ENCODE assay signal across 1 cellular context in genomic region chr4:123856689-123857545, GRCh38.
TF ChIP-seq lines count a peak whose summit lies in the region.

No MANE protein-coding gene starts in this region.

TF ChIP-seq in HepG2, 621 proteins besides CTCF, POLR2A, EP300 and RAD21 (continued from another document and continues in another):
- TF ChIP-seq AKNA (CRISPR knock-in tag; IDR thresholded peaks at IDR 0.05; ENCODE audit: borderline replicate concordance) (no peak), ZMYM3 (CRISPR knock-in tag; IDR thresholded peaks at IDR 0.05) (peak; percentile 68; the same call in 1 of the 2 replicates), ZNF652 (CRISPR knock-in tag; IDR thresholded peaks at IDR 0.05; ENCODE audit: borderline replicate concordance, low read depth) (no peak; the same call in 1 of the 2 replicates), ZNF792 (CRISPR knock-in tag; IDR thresholded peaks at IDR 0.05) (peak; percentile 75; the same call in 1 of the 2 replicates), KDM5B (CRISPR knock-in tag; IDR thresholded peaks at IDR 0.05; ENCODE audit: borderline replicate concordance) (no peak), ZHX2 (IDR thresholded peaks at IDR 0.05; ENCODE audit: low read depth) (0 out of 2 replicates have a peak, but pooled peaks have one; percentile 50), ZHX2 (CRISPR knock-in tag; IDR thresholded peaks at IDR 0.05; ENCODE audit: borderline replicate concordance) (no peak), RCOR2 (CRISPR knock-in tag; IDR thresholded peaks at IDR 0.05) (peak; percentile 54; the same call in 1 of the 2 replicates), NKX3-1 (CRISPR knock-in tag; IDR thresholded peaks at IDR 0.05) (0 out of 2 replicates have a peak, but pooled peaks have one; percentile 18), RARA (CRISPR knock-in tag; IDR thresholded peaks at IDR 0.05) (peak; percentile 63), KDM6A (CRISPR knock-in tag; IDR thresholded peaks at IDR 0.05; ENCODE audit: low read depth) (peak; percentile 78), REST (IDR thresholded peaks at IDR 0.05; ENCODE audit: borderline replicate concordance in 1 of 2, low read depth in 1 of 2, low read length in 2 of 2) (peak in 1 of 2 experiments; percentile 58; a peak in 1 of 4 replicates), GZF1 (CRISPR knock-in tag; IDR thresholded peaks at IDR 0.05) (no peak), ZNF512 (CRISPR knock-in tag; IDR thresholded peaks at IDR 0.05) (no peak), ZNF609 (CRISPR knock-in tag; IDR thresholded peaks at IDR 0.05; ENCODE audit: borderline replicate concordance) (peak; percentile 88), TFDP1 (CRISPR knock-in tag; IDR thresholded peaks at IDR 0.05; ENCODE audit: borderline replicate concordance) (peak; percentile 39; the same call in 1 of the 2 replicates), ZNF570 (CRISPR knock-in tag; IDR thresholded peaks at IDR 0.05; ENCODE audit: borderline replicate concordance) (no peak), NFE2 (CRISPR knock-in tag; IDR thresholded peaks at IDR 0.05) (no peak), ELF1 (CRISPR knock-in tag; IDR thresholded peaks at IDR 0.05) (peak; percentile 66), CC2D1A (CRISPR knock-in tag; IDR thresholded peaks at IDR 0.05) (no peak), POGK (CRISPR knock-in tag; conservative IDR thresholded peaks at IDR 0.05) (0 out of 2 replicates have a peak, but pooled peaks have one; percentile 23), ZNF367 (CRISPR knock-in tag; IDR thresholded peaks at IDR 0.05; ENCODE audit: borderline replicate concordance) (no peak), JUNB (CRISPR knock-in tag; IDR thresholded peaks at IDR 0.05; ENCODE audit: borderline replicate concordance) (no peak), BATF2 (CRISPR knock-in tag; IDR thresholded peaks at IDR 0.05) (no peak), CREB3 (CRISPR knock-in tag; IDR thresholded peaks at IDR 0.05) (no peak)
